In genomic region chr2:229445501-229446294, GRCh38 we compare ENCODE assay signal across 10 cellular contexts.
A peak's percentile ranks its signal among the peaks of the same experiment; 100 is the strongest.
DNase-seq lines count a peak whose midpoint lies in the region; ATAC-seq and TF ChIP-seq lines count a peak whose summit lies in the region.
"Had no signal": no experiment of that assay in that cellular context is flagged by ENCODE, and none has a peak within 500 bp of the region (broad histone marks: within the 10 kb centered on the region; RNA-seq: fewer than 3 reads in every experiment).

No MANE protein-coding gene starts in this region.

- TF ChIP-seq CTCF in fibroblast of mammary gland (conservative IDR thresholded peaks at IDR 0.05; ENCODE audit: control insufficient read depth, insufficient read depth, low read depth, low read length) (no peak), osteoblast (IDR thresholded peaks at IDR 0.05; ENCODE audit: extremely low read depth, low read depth, low read length) (no peak)

- H2AFZ ChIP-seq in osteoblast (ENCODE audit: low read length): peak overlapping the region; percentile 80

- no peaks in the 10 kb centered on the region for H3K4me1 Mint-ChIP-seq in activated CD4-positive, alpha-beta memory T cell treated with anti-CD3 and anti-CD28 coated beads, Interleukin-2, amount 10 ng/mL, durations not matched to agents 7 days and 5 days

- H3K27me3 ChIP-seq in SJSA1 (replicated peaks) (no peaks in the 10 kb centered on the region), osteoblast (ENCODE audit: insufficient read depth, low read length) (no peaks in the 10 kb centered on the region)

- peak overlapping the region; percentile 82 for H3K4me2 ChIP-seq in osteoblast (ENCODE audit: insufficient read depth, low read length)

- H3K27me3 Mint-ChIP-seq in activated CD4-positive, alpha-beta memory T cell treated with anti-CD3 and anti-CD28 coated beads, Interleukin-2, amount 10 ng/mL, durations not matched to agents 7 days and 5 days: no peaks in the 10 kb centered on the region

- no peaks in the 10 kb centered on the region for H3K79me2 ChIP-seq in osteoblast (ENCODE audit: insufficient read depth, low read length)

- CTCF ChIA-PET in activated CD4-positive, alpha-beta memory T cell treated with anti-CD3 and anti-CD28 coated beads, Interleukin-2, amount 10 ng/mL, durations not matched to agents 7 days and 5 days (lab: Charles Lee): no interaction called here

- no peaks in the 10 kb centered on the region for H3K36me3 Mint-ChIP-seq in activated CD4-positive, alpha-beta memory T cell treated with anti-CD3 and anti-CD28 coated beads, Interleukin-2, amount 10 ng/mL, durations not matched to agents 7 days and 5 days (ENCODE audit: low read depth)

- ATAC-seq in GM19395 (IDR thresholded peaks at IDR 0.05; ENCODE audit: unreplicated experiment) (no peak), HG03139 (IDR thresholded peaks at IDR 0.05; ENCODE audit: unreplicated experiment) (no peak)
- ATAC-seq: activated T-cell treated with anti-CD3 and anti-CD28 coated beads, Interleukin-2, amount 50 U/mL, for 4 hours had no signal

- H3K4me3 ChIP-seq in SJSA1 (no peak overlapping the region), fibroblast of mammary gland (ENCODE audit: control insufficient read depth, low read depth, low read length) (peak overlapping the region; percentile 8), osteoblast (ENCODE audit: insufficient read depth, low read length) (peak overlapping the region; percentile 52)
- H3K4me3 ChIP-seq: SJCRH30 had no signal

- H3K4me3 Mint-ChIP-seq in activated CD4-positive, alpha-beta memory T cell treated with anti-CD3 and anti-CD28 coated beads, Interleukin-2, amount 10 ng/mL, durations not matched to agents 7 days and 5 days: no peak overlapping the region
- H3K4me3 Mint-ChIP-seq: activated T-cell treated with anti-CD3 and anti-CD28 coated beads, Interleukin-2, amount 50 U/mL, for 4 hours had no signal

- H3K4me1 ChIP-seq in SJSA1 (replicated peaks): peaks cover 22% of the 10 kb centered on the region
- peaks cover 31% of the 10 kb centered on the region for H3K4me1 ChIP-seq in osteoblast (ENCODE audit: insufficient read depth, low read length)
- H3K4me1 ChIP-seq: SJCRH30 had no signal

- H3K36me3 ChIP-seq in SJSA1 (no peaks in the 10 kb centered on the region), osteoblast (ENCODE audit: insufficient read depth, low read length) (no peaks in the 10 kb centered on the region)
- H3K36me3 ChIP-seq: SJCRH30 had no signal

- no peaks in the 10 kb centered on the region for H3K9me3 Mint-ChIP-seq in activated CD4-positive, alpha-beta memory T cell treated with anti-CD3 and anti-CD28 coated beads, Interleukin-2, amount 10 ng/mL, durations not matched to agents 7 days and 5 days
- H3K9me3 Mint-ChIP-seq: activated T-cell treated with anti-CD3 and anti-CD28 coated beads, Interleukin-2, amount 50 U/mL, for 4 hours had no signal

- H3K27ac ChIP-seq in SJSA1 (peak overlapping the region; percentile 84), osteoblast (ENCODE audit: low read depth, low read length) (peak overlapping the region; percentile 98)
- H3K27ac ChIP-seq: SJCRH30 had no signal

- POLR2A ChIA-PET in activated CD4-positive, alpha-beta memory T cell treated with anti-CD3 and anti-CD28 coated beads, Interleukin-2, amount 10 ng/mL, durations not matched to agents 7 days and 5 days (lab: Charles Lee): no interaction called here

- DNase-seq in A172 (ENCODE audit: low spot score) (peak; percentile 56), SJSA1 (ENCODE audit: low read depth in 1 of 2, low spot score in 2 of 2) (peak in 1 of 2 experiments; percentile 40), fibroblast of mammary gland (ENCODE audit: low read depth) (peak; percentile 88), osteoblast (ENCODE audit: insufficient read length, low spot score, missing footprints) (no peak), islet precursor cell (no peak)
- no peak for DNase-seq in activated CD4-positive, alpha-beta memory T cell treated with anti-CD3 and anti-CD28 coated beads, Interleukin-2, amount 10 ng/mL, durations not matched to agents 7 days and 5 days
- DNase-seq: activated T-cell treated with anti-CD3 and anti-CD28 coated beads, Interleukin-2, amount 50 U/mL, for 4 hours; SJCRH30 had no signal

- no peak overlapping the region for H3K27ac Mint-ChIP-seq in activated CD4-positive, alpha-beta memory T cell treated with anti-CD3 and anti-CD28 coated beads, Interleukin-2, amount 10 ng/mL, durations not matched to agents 7 days and 5 days

- no peaks in the 10 kb centered on the region for H4K20me1 ChIP-seq in osteoblast (ENCODE audit: insufficient read depth, low read length)

- H3K9me3 ChIP-seq in SJSA1 (replicated peaks) (no peaks in the 10 kb centered on the region), osteoblast (ENCODE audit: low read depth, low read length) (no peaks in the 10 kb centered on the region)
- H3K9me3 ChIP-seq: SJCRH30 had no signal

Comparison
In these comparisons a context has a peak if more than half of its experiments do, and no peak if none do; other contexts are left out.
1. DNase-seq: peak in A172 (single experiment) and fibroblast of mammary gland (single experiment); none in osteoblast (single experiment), islet precursor cell (single experiment) and activated CD4-positive, alpha-beta memory T cell treated with anti-CD3 and anti-CD28 coated beads, Interleukin-2, amount 10 ng/mL, durations not matched to agents 7 days and 5 days (single experiment).